In the genomic region with DNA sequence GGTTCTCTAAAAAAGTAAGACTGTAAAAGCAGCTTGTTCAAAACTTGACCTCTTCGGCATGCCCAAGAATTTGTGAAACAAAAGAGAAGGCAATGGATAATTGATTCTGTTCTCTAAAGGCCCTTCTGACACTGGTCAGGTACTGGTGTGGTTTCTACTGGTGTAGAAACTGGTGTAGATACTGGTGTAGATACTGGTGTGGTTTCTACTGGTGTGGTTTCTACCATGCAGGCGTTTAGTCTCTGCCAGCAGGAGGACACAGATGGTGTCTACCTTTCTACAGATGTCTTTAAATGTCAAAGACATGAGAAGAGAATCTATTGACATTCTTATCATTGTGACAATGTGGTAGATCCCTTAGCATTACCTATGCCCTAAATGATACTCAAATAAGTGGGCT, we compare ENCODE assay signal across 17 cellular contexts.
DNase-seq lines count a peak whose midpoint lies in the region; ATAC-seq, FAIRE-seq and TF ChIP-seq lines count a peak whose summit lies in the region.
"Had no signal": no experiment of that assay in that cellular context is flagged by ENCODE, and none has a peak within 500 bp of the region (broad histone marks: within the 10 kb centered on the region; RNA-seq: fewer than 3 reads in every experiment).

No MANE protein-coding gene starts in this region.

- peaks cover 46% of the 10 kb centered on the region for H3K79me2 ChIP-seq in astrocyte (ENCODE audit: insufficient read depth, low read length)

- POLR2A ChIA-PET in activated CD4-positive, alpha-beta T cell treated with anti-CD3 and anti-CD28 coated beads, Interleukin-2, amount 10 ng/mL, durations not matched to agents 7 days and 5 days (lab: Charles Lee) = no interaction called here

- H4K20me1 ChIP-seq in astrocyte (ENCODE audit: insufficient read depth, low read length) = peaks cover 32% of the 10 kb centered on the region

- H3K27me3 Mint-ChIP-seq in activated CD4-positive, alpha-beta T cell treated with anti-CD3 and anti-CD28 coated beads, Interleukin-2, amount 10 ng/mL, durations not matched to agents 7 days and 5 days = peaks cover 27% of the 10 kb centered on the region
- no peaks in the 10 kb centered on the region for H3K27me3 Mint-ChIP-seq in astrocyte (ENCODE audit: low read depth, unreplicated experiment)

- H3K4me3 Mint-ChIP-seq in activated CD4-positive, alpha-beta T cell treated with anti-CD3 and anti-CD28 coated beads, Interleukin-2, amount 10 ng/mL, durations not matched to agents 7 days and 5 days = no peak overlapping the region
- H3K4me3 Mint-ChIP-seq in astrocyte (ENCODE audit: unreplicated experiment) = peak overlapping the region; percentile 31
- H3K4me3 Mint-ChIP-seq: activated T-cell treated with anti-CD3 and anti-CD28 coated beads, Interleukin-2, amount 50 U/mL, for 24 hours had no signal

- no peak overlapping the region for H3K27ac Mint-ChIP-seq in activated CD4-positive, alpha-beta T cell treated with anti-CD3 and anti-CD28 coated beads, Interleukin-2, amount 10 ng/mL, durations not matched to agents 7 days and 5 days
- no peak overlapping the region for H3K27ac Mint-ChIP-seq in astrocyte (ENCODE audit: unreplicated experiment)
- H3K27ac Mint-ChIP-seq: activated T-cell treated with anti-CD3 and anti-CD28 coated beads, Interleukin-2, amount 50 U/mL, for 24 hours had no signal

- peaks cover 37% of the 10 kb centered on the region for H3K4me1 Mint-ChIP-seq in activated CD4-positive, alpha-beta T cell treated with anti-CD3 and anti-CD28 coated beads, Interleukin-2, amount 10 ng/mL, durations not matched to agents 7 days and 5 days
- peaks cover 87% of the 10 kb centered on the region for H3K4me1 Mint-ChIP-seq in astrocyte (ENCODE audit: low read depth, unreplicated experiment)

- intact Hi-C loops in ovary (cut with DNase I) = no loop called here

- CTCF ChIA-PET in activated CD4-positive, alpha-beta T cell treated with anti-CD3 and anti-CD28 coated beads, Interleukin-2, amount 10 ng/mL, durations not matched to agents 7 days and 5 days (lab: Charles Lee) = no interaction called here

- peaks cover 52% of the 10 kb centered on the region for H3K4me1 ChIP-seq in astrocyte (ENCODE audit: insufficient read depth, low read length)
- H3K4me1 ChIP-seq in stomach smooth muscle (ENCODE audit: control insufficient read depth, insufficient read depth, low read length) = peaks cover 67% of the 10 kb centered on the region
- H3K4me1 ChIP-seq in ovary (ENCODE audit: insufficient read depth) = peaks cover 3% of the 10 kb centered on the region

- H3K9ac ChIP-seq in astrocyte (ENCODE audit: low read length) (no peak overlapping the region), stomach smooth muscle (ENCODE audit: low read length in 2 of 2) (no peak overlapping the region)
- H3K9ac ChIP-seq: GM23248, neural progenitor cell had no signal

- no peaks in the 10 kb centered on the region for H3K9me3 ChIP-seq in astrocyte (ENCODE audit: insufficient read depth, low read depth, low read length)
- no peaks in the 10 kb centered on the region for H3K9me3 ChIP-seq in stomach smooth muscle (ENCODE audit: control insufficient read depth in 2 of 2, low read length in 2 of 2)
- no peaks in the 10 kb centered on the region for H3K9me3 ChIP-seq in ovary

- H3K36me3 ChIP-seq in astrocyte (ENCODE audit: insufficient read depth, low read length) (no peaks in the 10 kb centered on the region), stomach smooth muscle (ENCODE audit: control insufficient read depth in 2 of 2, insufficient read depth in 2 of 2, low read length in 2 of 2) (no peaks in the 10 kb centered on the region), ovary (no peaks in the 10 kb centered on the region)
- H3K36me3 ChIP-seq: neural progenitor cell had no signal

- H2AFZ ChIP-seq in astrocyte (ENCODE audit: low read depth, low read length) = no peak overlapping the region
- H2AFZ ChIP-seq: GM23248, neural progenitor cell had no signal

- H3K36me3 Mint-ChIP-seq in activated CD4-positive, alpha-beta T cell treated with anti-CD3 and anti-CD28 coated beads, Interleukin-2, amount 10 ng/mL, durations not matched to agents 7 days and 5 days (ENCODE audit: low read depth) = no peaks in the 10 kb centered on the region
- H3K36me3 Mint-ChIP-seq in astrocyte (ENCODE audit: low read depth, unreplicated experiment) = peaks cover 14% of the 10 kb centered on the region
- H3K36me3 Mint-ChIP-seq: neural progenitor cell had no signal

- H3K4me2 ChIP-seq in astrocyte (ENCODE audit: low read length) = no peak overlapping the region
- H3K4me2 ChIP-seq: neural progenitor cell had no signal

- H3K27me3 ChIP-seq in astrocyte (ENCODE audit: insufficient read depth, low read length) = no peaks in the 10 kb centered on the region
- no peaks in the 10 kb centered on the region for H3K27me3 ChIP-seq in stomach smooth muscle (ENCODE audit: control insufficient read depth in 1 of 2, insufficient read depth in 2 of 2, low read length in 2 of 2)
- no peaks in the 10 kb centered on the region for H3K27me3 ChIP-seq in ovary
- H3K27me3 ChIP-seq: neural progenitor cell had no signal

- TF ChIP-seq POLR2A in ovary (IDR thresholded peaks at IDR 0.05) = no peak

- no peak overlapping the region for H3K4me3 ChIP-seq in astrocyte (ENCODE audit: insufficient read depth, low read depth, low read length)
- H3K4me3 ChIP-seq in stomach smooth muscle (ENCODE audit: low read length in 2 of 2) = no peak overlapping the region
- no peak overlapping the region for H3K4me3 ChIP-seq in ovary
- H3K4me3 ChIP-seq: GM23248, neural progenitor cell had no signal

- no peaks in the 10 kb centered on the region for H3K9me3 Mint-ChIP-seq in activated CD4-positive, alpha-beta T cell treated with anti-CD3 and anti-CD28 coated beads, Interleukin-2, amount 10 ng/mL, durations not matched to agents 7 days and 5 days
- no peaks in the 10 kb centered on the region for H3K9me3 Mint-ChIP-seq in astrocyte (ENCODE audit: unreplicated experiment)
- H3K9me3 Mint-ChIP-seq: activated T-cell treated with anti-CD3 and anti-CD28 coated beads, Interleukin-2, amount 50 U/mL, for 24 hours; neural progenitor cell had no signal

- no peak for TF ChIP-seq EP300 in ovary (IDR thresholded peaks at IDR 0.05)

- FAIRE-seq in astrocyte (lab: Jason Lieb, UNC) = no peak
- FAIRE-seq: A204.1, keratinocyte had no signal

- ATAC-seq in HG02759 (IDR thresholded peaks at IDR 0.05; ENCODE audit: unreplicated experiment) (peak; percentile 78), HG03469 (IDR thresholded peaks at IDR 0.05; ENCODE audit: unreplicated experiment) (no peak)

- WGBS in ovary, 3 donors = 30 to 56% (median 34%) methylated on average over 2 of the region's 2 CpGs

- DNase-seq in activated CD4-positive, alpha-beta T cell treated with anti-CD3 and anti-CD28 coated beads, Interleukin-2, amount 10 ng/mL, durations not matched to agents 7 days and 5 days = peak; percentile 18
- no peak for DNase-seq in activated CD4-positive, alpha-beta T cell treated with anti-CD3 and anti-CD28 coated beads for 4 hours
- DNase-seq in astrocyte (ENCODE audit: low read depth) = no peak
- no peak for DNase-seq in ovary
- no peak for DNase-seq in A172 (ENCODE audit: low spot score)
- DNase-seq: activated T-cell treated with anti-CD3 and anti-CD28 coated beads, Interleukin-2, amount 50 U/mL, for 24 hours; central memory CD4-positive, alpha-beta T cell; GM23248; NCI-H1048; NCI-H526; SHP77 had no signal

- TF ChIP-seq CTCF in astrocyte (IDR thresholded peaks at IDR 0.05; ENCODE audit: insufficient read depth, low read depth, low read length) (no peak), ovary (IDR thresholded peaks at IDR 0.05) (no peak)

- H3K27ac ChIP-seq in astrocyte (ENCODE audit: low read depth, low read length) (no peak overlapping the region), stomach smooth muscle (ENCODE audit: low read length) (peak overlapping the region; percentile 95), ovary (no peak overlapping the region)
- H3K27ac ChIP-seq: GM23248, neural progenitor cell had no signal
